In genomic region chr2:64767670-64768425, GRCh38 we compare ENCODE assay signal across 1 cellular context.
TF ChIP-seq lines count a peak whose summit lies in the region.

No MANE protein-coding gene starts in this region.

TF ChIP-seq in HepG2, 621 proteins besides CTCF, POLR2A, EP300 and RAD21 (continued from another document and continues in another):
- TF ChIP-seq ZXDC (CRISPR knock-in tag; IDR thresholded peaks at IDR 0.05) (peak; percentile 55; the same call in 1 of the 2 replicates), TBX3 (IDR thresholded peaks at IDR 0.05; ENCODE audit: borderline replicate concordance) (no peak), E2F1 (CRISPR knock-in tag; IDR thresholded peaks at IDR 0.05) (no peak), UBTF (CRISPR knock-in tag; IDR thresholded peaks at IDR 0.05) (peak; percentile 89), PRDM15 (CRISPR knock-in tag; IDR thresholded peaks at IDR 0.05) (no peak), ZNF652 (CRISPR knock-in tag; IDR thresholded peaks at IDR 0.05; ENCODE audit: borderline replicate concordance, low read depth) (no peak), ZNF513 (CRISPR knock-in tag; conservative IDR thresholded peaks at IDR 0.05) (no peak), FOXC1 (CRISPR knock-in tag; IDR thresholded peaks at IDR 0.05; ENCODE audit: borderline replicate concordance) (peak; percentile 28; the same call in 1 of the 2 replicates), ZFP82 (CRISPR knock-in tag; IDR thresholded peaks at IDR 0.05; ENCODE audit: borderline replicate concordance) (no peak), ZSCAN31 (CRISPR knock-in tag; IDR thresholded peaks at IDR 0.05; ENCODE audit: low read depth) (no peak), HES4 (CRISPR knock-in tag; IDR thresholded peaks at IDR 0.05; ENCODE audit: borderline replicate concordance) (no peak), NFYC (CRISPR knock-in tag; IDR thresholded peaks at IDR 0.05) (no peak), FLYWCH1 (CRISPR knock-in tag; IDR thresholded peaks at IDR 0.05) (no peak), CENPT (CRISPR knock-in tag; IDR thresholded peaks at IDR 0.05; ENCODE audit: low read depth) (no peak), CCAR2 (optimal IDR thresholded peaks at IDR 0.05; ENCODE audit: low read depth, low read length) (no peak), MEIS1 (CRISPR knock-in tag; IDR thresholded peaks at IDR 0.05; ENCODE audit: borderline replicate concordance) (0 out of 2 replicates have a peak, but pooled peaks have one; percentile 58), ZNF766 (CRISPR knock-in tag; IDR thresholded peaks at IDR 0.05; ENCODE audit: borderline replicate concordance) (0 out of 2 replicates have a peak, but pooled peaks have one; percentile 34), GTF3A (CRISPR knock-in tag; conservative IDR thresholded peaks at IDR 0.05) (0 out of 2 replicates have a peak, but pooled peaks have one; percentile 56), ZNF142 (CRISPR knock-in tag; IDR thresholded peaks at IDR 0.05) (no peak), CBX2 (IDR thresholded peaks at IDR 0.05; ENCODE audit: low read depth, low read length) (peak; percentile 67; the same call in 1 of the 2 replicates), CBX2 (CRISPR knock-in tag; IDR thresholded peaks at IDR 0.05; ENCODE audit: low read depth) (peak; percentile 96), MLX (CRISPR knock-in tag; IDR thresholded peaks at IDR 0.05) (0 out of 2 replicates have a peak, but pooled peaks have one; percentile 36), SMARCE1 (IDR thresholded peaks at IDR 0.05; ENCODE audit: borderline replicate concordance) (no peak), SMAD3 (CRISPR knock-in tag; IDR thresholded peaks at IDR 0.05) (0 out of 2 replicates have a peak, but pooled peaks have one; percentile 23), ASH2L (IDR thresholded peaks at IDR 0.05; ENCODE audit: insufficient read length, low read depth, low read length) (no peak), ZFP90 (CRISPR knock-in tag; IDR thresholded peaks at IDR 0.05; ENCODE audit: borderline replicate concordance) (peak; percentile 38; the same call in 1 of the 2 replicates), SOX6 (IDR thresholded peaks at IDR 0.05) (no peak), SOX6 (CRISPR knock-in tag; IDR thresholded peaks at IDR 0.05) (peak; percentile 82), E2F2 (CRISPR knock-in tag; IDR thresholded peaks at IDR 0.05; ENCODE audit: borderline replicate concordance) (no peak), TBL1XR1 (IDR thresholded peaks at IDR 0.05; ENCODE audit: borderline replicate concordance, low read length, partially characterized antibody) (no peak), ZFAT (CRISPR knock-in tag; conservative IDR thresholded peaks at IDR 0.05) (no peak), ZNF770 (CRISPR knock-in tag; IDR thresholded peaks at IDR 0.05) (no peak)
